Comparison of ENCODE assay signal across 20 cellular contexts in the genomic region with DNA sequence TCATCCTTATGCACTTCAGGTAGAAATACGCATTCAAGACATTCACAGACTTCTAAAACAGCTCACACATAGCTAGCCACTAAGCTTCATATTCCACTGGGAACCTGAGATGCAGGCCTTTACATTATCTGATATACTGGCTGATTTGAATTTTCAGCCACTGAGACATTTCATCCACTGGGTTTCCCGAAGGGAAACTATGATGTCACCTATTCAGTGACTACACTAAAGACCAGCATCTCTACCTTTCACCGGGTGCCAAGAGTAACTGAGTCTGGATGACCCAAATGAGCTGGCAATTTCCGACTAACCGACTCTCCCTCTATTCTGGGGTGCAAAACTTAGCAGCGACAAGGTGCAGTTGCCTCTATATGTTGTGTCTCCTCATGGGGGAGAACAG. TPM values are rescaled to one million over a fixed set of nuclear protein-coding genes. Genes with fewer than 3 reads are reported as not detected.
DNase-seq lines count a peak whose midpoint lies in the region; ATAC-seq, FAIRE-seq and TF ChIP-seq lines count a peak whose summit lies in the region.
"Had no signal": no experiment of that assay in that cellular context is flagged by ENCODE, and none has a peak within 500 bp of the region (broad histone marks: within the 10 kb centered on the region; RNA-seq: fewer than 3 reads in every experiment).

No MANE protein-coding gene starts in this region.

- no peak overlapping the region for H3K4me3 ChIP-seq in HepG2 (replicated peaks in 1 of 3; ENCODE audit: insufficient read depth in 1 of 3, low read depth in 2 of 3, low read length in 3 of 3)
- H3K4me3 ChIP-seq in right lobe of liver: no peak overlapping the region
- no peak overlapping the region for H3K4me3 ChIP-seq in hepatocyte
- H3K4me3 ChIP-seq: A549; BLaER1 treated with 17β-estradiol and CSF1 and Interleukin-3, amounts not matched to agents 10 nM and 100 nM had no signal

- H3K9me3 Mint-ChIP-seq in activated B cell treated with CpG ODN at 0.5 μM for 24 hours: no peaks in the 10 kb centered on the region
- no peaks in the 10 kb centered on the region for H3K9me3 Mint-ChIP-seq in stimulated activated memory B cell treated with anti-CD40 and anti-IgM and Interleukin-4, amounts not matched to agents 10 μg/mL and 1 μg/mL and 100 μg/mL, for 72 hours

- H3K36me3 Mint-ChIP-seq in activated B cell treated with CpG ODN at 0.5 μM for 24 hours (ENCODE audit: low read depth): peaks cover 99% of the 10 kb centered on the region
- peaks cover 82% of the 10 kb centered on the region for H3K36me3 Mint-ChIP-seq in stimulated activated memory B cell treated with anti-CD40 and anti-IgM and Interleukin-4, amounts not matched to agents 10 μg/mL and 1 μg/mL and 100 μg/mL, for 72 hours

- no peak for FAIRE-seq in HepG2 (lab: Jason Lieb, UNC)
- FAIRE-seq: A549, D721Med, G401.6 had no signal

- no peak overlapping the region for H3K4me2 ChIP-seq in HepG2 (ENCODE audit: low read depth, low read length)
- no peak overlapping the region for H3K4me2 ChIP-seq in hepatocyte
- H3K4me2 ChIP-seq: A549; BLaER1 treated with 17β-estradiol and CSF1 and Interleukin-3, amounts not matched to agents 10 nM and 100 nM had no signal

- H3K9me3 ChIP-seq in HepG2 (ENCODE audit: low read length) (no peaks in the 10 kb centered on the region), right lobe of liver (no peaks in the 10 kb centered on the region), hepatocyte (ENCODE audit: low read depth) (no peaks in the 10 kb centered on the region)
- H3K9me3 ChIP-seq: A549, Caco-2 had no signal

- ATAC-seq in HepG2: no peak
- no peak for ATAC-seq in right lobe of liver
- ATAC-seq in activated B cell treated with CpG ODN at 0.5 μM for 24 hours (ENCODE audit: low read depth): no peak
- ATAC-seq in stimulated activated memory B cell treated with anti-CD40 and anti-IgM and Interleukin-4, amounts not matched to agents 10 μg/mL and 1 μg/mL and 100 μg/mL, for 72 hours: no peak
- ATAC-seq: A549; CD8-positive, alpha-beta T cell had no signal

- H3K4me1 ChIP-seq in HepG2 (ENCODE audit: insufficient read depth, low read length) (no peaks in the 10 kb centered on the region), right lobe of liver (no peaks in the 10 kb centered on the region), hepatocyte (ENCODE audit: insufficient read depth) (no peaks in the 10 kb centered on the region)
- H3K4me1 ChIP-seq: A549, Caco-2 had no signal

- H3K79me2 ChIP-seq in HepG2 (ENCODE audit: insufficient read depth, low read length): no peaks in the 10 kb centered on the region
- H3K79me2 ChIP-seq in hepatocyte: no peaks in the 10 kb centered on the region

- DNase-seq in HepG2 (ENCODE audit: low spot score) (no peak), right lobe of liver (no peak), activated B cell treated with CpG ODN at 0.5 μM for 24 hours (no peak), hepatocyte (ENCODE audit: low spot score) (no peak)
- no peak for DNase-seq in activated CD4-positive, CD25-positive, alpha-beta regulatory T cell treated with anti-CD3 and anti-CD28 coated beads, Interleukin-2, amount 50 U/mL, for 72 hours
- DNase-seq: AML-193; Caco-2; Calu3; CD4-positive, alpha-beta T cell; CD8-positive, alpha-beta T cell; DMS79 treated with DMSO at 0.1 percent for 48 hours; GF-D8 had no signal

- H3K9ac ChIP-seq in HepG2 (ENCODE audit: insufficient read depth, low read depth, low read length): no peak overlapping the region
- H3K9ac ChIP-seq: BLaER1 treated with 17β-estradiol and CSF1 and Interleukin-3, amounts not matched to agents 10 nM and 100 nM had no signal

- TF ChIP-seq EP300 in HepG2 (IDR thresholded peaks at IDR 0.05; ENCODE audit: low read depth in 2 of 2, low read length in 2 of 2) (no peak), HepG2 (CRISPR knock-in tag; IDR thresholded peaks at IDR 0.05; ENCODE audit: borderline replicate concordance) (no peak)

- H3K27me3 Mint-ChIP-seq in activated B cell treated with CpG ODN at 0.5 μM for 24 hours: no peaks in the 10 kb centered on the region
- no peaks in the 10 kb centered on the region for H3K27me3 Mint-ChIP-seq in stimulated activated memory B cell treated with anti-CD40 and anti-IgM and Interleukin-4, amounts not matched to agents 10 μg/mL and 1 μg/mL and 100 μg/mL, for 72 hours
- H3K27me3 Mint-ChIP-seq: B cell; CD4-positive, alpha-beta T cell had no signal

- no peaks in the 10 kb centered on the region for H4K20me1 ChIP-seq in HepG2 (ENCODE audit: insufficient read depth, low read length)
- H4K20me1 ChIP-seq in hepatocyte (ENCODE audit: insufficient read depth, poor library complexity, severe bottlenecking): no peaks in the 10 kb centered on the region
- H4K20me1 ChIP-seq: BLaER1 treated with 17β-estradiol and CSF1 and Interleukin-3, amounts not matched to agents 10 nM and 100 nM had no signal

- POLR2A ChIA-PET in HepG2 (lab: Yijun Ruan, JAX): no interaction called here
- POLR2A ChIA-PET in activated B cell treated with CpG ODN at 0.5 μM for 24 hours (lab: Charles Lee): no interaction called here

- TF ChIP-seq POLR2A in HepG2 (IDR thresholded peaks at IDR 0.05; ENCODE audit: insufficient read depth in 1 of 2, low read depth in 2 of 2, low read length in 2 of 2) (no peak), right lobe of liver (IDR thresholded peaks at IDR 0.05) (no peak)

- H2AFZ ChIP-seq in HepG2 (ENCODE audit: low read length): no peak overlapping the region
- no peak overlapping the region for H2AFZ ChIP-seq in hepatocyte

- H3K27ac ChIP-seq in HepG2 (ENCODE audit: extremely low read length, insufficient read depth, low read length) (no peak overlapping the region), right lobe of liver (no peak overlapping the region), hepatocyte (no peak overlapping the region)
- H3K27ac ChIP-seq: 22Rv1; A549; BLaER1 treated with 17β-estradiol and CSF1 and Interleukin-3, amounts not matched to agents 10 nM and 100 nM; C4-2B had no signal

- H3K36me3 ChIP-seq in HepG2 (replicated peaks in 1 of 2; ENCODE audit: control insufficient read depth in 1 of 2, insufficient read depth in 2 of 2, low read length in 2 of 2) (no peaks in the 10 kb centered on the region), right lobe of liver (no peaks in the 10 kb centered on the region), hepatocyte (replicated peaks; ENCODE audit: insufficient read depth, low read depth) (no peaks in the 10 kb centered on the region)
- H3K36me3 ChIP-seq: BLaER1 treated with 17β-estradiol and CSF1 and Interleukin-3, amounts not matched to agents 10 nM and 100 nM had no signal

- no TSS peak for BruUV-seq in HepG2 (replicated peaks; lab: Mats Ljungman, UMichigan)

- no peak overlapping the region for H3K4me3 Mint-ChIP-seq in activated B cell treated with CpG ODN at 0.5 μM for 24 hours
- H3K4me3 Mint-ChIP-seq in stimulated activated memory B cell treated with anti-CD40 and anti-IgM and Interleukin-4, amounts not matched to agents 10 μg/mL and 1 μg/mL and 100 μg/mL, for 72 hours: no peak overlapping the region
- H3K4me3 Mint-ChIP-seq: B cell; CD4-positive, alpha-beta T cell; CD8-positive, alpha-beta T cell had no signal

- no peaks in the 10 kb centered on the region for H3K9me2 ChIP-seq in hepatocyte (replicated peaks; ENCODE audit: insufficient read depth)

- intact Hi-C loops in HepG2 (cut with micrococcal nuclease; ENCODE audit: unreplicated experiment): no loop called here
- intact Hi-C loops in right lobe of liver (cut with DNase I): no loop called here
- intact Hi-C loops in activated B cell treated with CpG ODN at 0.5 μM for 24 hours (cut with micrococcal nuclease): loop anchor here (10.0 kb wide), 1 partner anchor 230 kb away; a partner anchor contains a TSS

- CTCF ChIA-PET in HepG2 (lab: Yijun Ruan, JAX; ENCODE audit: low intra/inter-chr PET ratio, low total read pairs) (no interaction called here), activated B cell treated with CpG ODN at 0.5 μM for 24 hours (lab: Charles Lee) (no interaction called here)

- H3K27ac Mint-ChIP-seq in activated B cell treated with CpG ODN at 0.5 μM for 24 hours: peak overlapping the region; percentile 7
- H3K27ac Mint-ChIP-seq in stimulated activated memory B cell treated with anti-CD40 and anti-IgM and Interleukin-4, amounts not matched to agents 10 μg/mL and 1 μg/mL and 100 μg/mL, for 72 hours: peak overlapping the region; percentile 57
- H3K27ac Mint-ChIP-seq: B cell; CD4-positive, alpha-beta T cell; CD8-positive, alpha-beta T cell had no signal

- TF ChIP-seq CTCF in HepG2 (CRISPR knock-in tag; IDR thresholded peaks at IDR 0.05): no peak
- TF ChIP-seq CTCF in right lobe of liver (IDR thresholded peaks at IDR 0.05): no peak
- no peak for TF ChIP-seq CTCF in activated B cell treated with CpG ODN at 0.5 μM for 24 hours (IDR thresholded peaks at IDR 0.05)
- TF ChIP-seq CTCF in hepatocyte (IDR thresholded peaks at IDR 0.05; ENCODE audit: poor library complexity): no peak

- H3K4me1 Mint-ChIP-seq in activated B cell treated with CpG ODN at 0.5 μM for 24 hours: no peaks in the 10 kb centered on the region
- peaks cover 3% of the 10 kb centered on the region for H3K4me1 Mint-ChIP-seq in stimulated activated memory B cell treated with anti-CD40 and anti-IgM and Interleukin-4, amounts not matched to agents 10 μg/mL and 1 μg/mL and 100 μg/mL, for 72 hours
- H3K4me1 Mint-ChIP-seq: B cell had no signal

- H3K27me3 ChIP-seq in HepG2 (ENCODE audit: control insufficient read depth in 1 of 2, insufficient read depth in 2 of 2, low read length in 2 of 2) (peaks cover 0 to 4% of the 10 kb centered on the region in 2 experiments; a peak in 2 of 5 replicates), right lobe of liver (no peaks in the 10 kb centered on the region), hepatocyte (no peaks in the 10 kb centered on the region)
- H3K27me3 ChIP-seq: BLaER1 treated with 17β-estradiol and CSF1 and Interleukin-3, amounts not matched to agents 10 nM and 100 nM had no signal

- WGBS in HepG2 (ENCODE audit: low lambda C conversion rate): 4% methylated on average over 6 of the region's 6 CpGs
- WGBS in right lobe of liver (ENCODE audit: insufficient coverage, low coverage, low lambda C conversion rate, missing lambda C conversion rate): 85% methylated on average over 5 of the region's 6 CpGs
- WGBS in hepatocyte (ENCODE audit: low lambda C conversion rate, missing lambda C conversion rate): 86% methylated on average over 6 of the region's 6 CpGs

- TF ChIP-seq RAD21 in HepG2 (CRISPR knock-in tag; IDR thresholded peaks at IDR 0.05): no peak

- in situ Hi-C loops in HepG2 (cut with HindIII; ENCODE audit: extremely low pct_ligation_motif_present, low pct_unique_long_range_greater_than_20kb): no loop called here

RNA-seq across cellular contexts. Expression of a gene that starts 31.8 kb away (rescaled TPM):
- total RNA-seq in HepG2 (2016; rRNA removed; fragmentation: Illumina TruSeq; extraction: Trizol) (13.2 and 17.5 TPM in 2 replicates), right lobe of liver (10 to 100 TPM in 5 of 6 experiments, 1 to 10 TPM in 1; 6.6 to 17.9 (median 11.3) TPM), activated B cell treated with CpG ODN at 0.5 μM for 24 hours (106 and 112 TPM in 2 replicates), hepatocyte (4.0 and 8.1 TPM in 2 replicates)
- 5.6 TPM in 2 replicates for total RNA-seq in HepG2 (2016; cell fraction: cytosol; rRNA removed; fragmentation: Illumina TruSeq; extraction: Trizol; ENCODE audit: low read depth)
- 13.2 and 18.1 TPM in 2 replicates for total RNA-seq in HepG2 (2016; cell fraction: insoluble cytoplasmic fraction; rRNA removed; fragmentation: Illumina TruSeq; extraction: Trizol)
- 4.1 and 5.0 TPM in 2 replicates for total RNA-seq in HepG2 (2016; cell fraction: membrane; rRNA removed; fragmentation: Illumina TruSeq; extraction: Trizol)
- 26.0 and 35.8 TPM in 2 replicates for total RNA-seq in HepG2 (2016; cell fraction: nucleus; rRNA removed; fragmentation: Illumina TruSeq; extraction: Trizol)
- polyA plus RNA-seq in HepG2 (2011; rRNA removed) (10.9 and 13.7 TPM in 2 replicates), hepatocyte (7.1 and 11.5 TPM in 2 replicates)
- 4.5 and 5.7 TPM in 2 replicates for polyA plus RNA-seq in HepG2 (2011; cell fraction: cytosol; rRNA removed)
- polyA plus RNA-seq in HepG2 (2011; cell fraction: nucleus; rRNA removed): 24.8 and 38.1 TPM in 2 replicates
- 11.8 and 16.1 TPM in 2 replicates for polyA plus RNA-seq in HepG2 (2012)
- 0.91 and 1.0 TPM in 2 replicates for polyA plus RNA-seq in HepG2 (2016; cell fraction: cytosol; fragmentation: Illumina TruSeq; extraction: Trizol; ENCODE audit: low read depth)
- 15.7 TPM in 2 replicates for polyA plus RNA-seq in HepG2 (2016; cell fraction: insoluble cytoplasmic fraction; fragmentation: Illumina TruSeq; extraction: Trizol; ENCODE audit: low read depth)
- 2.0 and 2.4 TPM in 2 replicates for polyA plus RNA-seq in HepG2 (2016; cell fraction: membrane; fragmentation: Illumina TruSeq; extraction: Trizol; ENCODE audit: low read depth)
- polyA plus RNA-seq in HepG2 (2016; cell fraction: nucleus; fragmentation: Illumina TruSeq; extraction: Trizol; ENCODE audit: insufficient read depth, low read depth): 44.7 and 46.0 TPM in 2 replicates
- 3.0 and 5.6 TPM in 2 replicates for polyA minus RNA-seq in HepG2 (2011; rRNA and poly(A)+ RNA removed; ENCODE audit: low replicate concordance)
- 3.8 and 4.1 TPM in 2 replicates for polyA minus RNA-seq in HepG2 (2011; cell fraction: cytosol; rRNA and poly(A)+ RNA removed)
- polyA minus RNA-seq in HepG2 (2011; cell fraction: nucleus; rRNA and poly(A)+ RNA removed): 33.9 and 48.9 TPM in 2 replicates
- total RNA-seq: Caco-2 had no signal
